2 cellular contexts compared by ENCODE assay signal in genomic region chr1:8083739-8084484, GRCh38.
TF ChIP-seq lines count a peak whose summit lies in the region.

No MANE protein-coding gene starts in this region.

TF ChIP-seq in IMR-90, 13 proteins besides CTCF, POLR2A, EP300 and RAD21:
- TF ChIP-seq CHD1 (IDR thresholded peaks at IDR 0.05; ENCODE audit: low read depth, low read length) (no peak), NFE2L2 (IDR thresholded peaks at IDR 0.05; ENCODE audit: low read depth, low read length) (no peak), ELK1 (IDR thresholded peaks at IDR 0.05; ENCODE audit: borderline replicate concordance, low read depth, low read length) (no peak), RCOR1 (IDR thresholded peaks at IDR 0.05; ENCODE audit: insufficient replicate concordance, low read length) (no peak), FOS (IDR thresholded peaks at IDR 0.05; ENCODE audit: low read depth, low read length) (peak; percentile 55; the same call in 1 of the 2 replicates), USF2 (IDR thresholded peaks at IDR 0.05; ENCODE audit: low read depth, low read length) (no peak), BHLHE40 (IDR thresholded peaks at IDR 0.05; ENCODE audit: low read depth, low read length) (no peak), SMC3 (IDR thresholded peaks at IDR 0.05; ENCODE audit: low read depth, low read length) (no peak), CEBPB (IDR thresholded peaks at IDR 0.05; ENCODE audit: low read depth, low read length) (peak; percentile 87)

TF ChIP-seq in HepG2, 621 proteins besides CTCF, POLR2A, EP300 and RAD21 (continues in another document):
- TF ChIP-seq ZNF776 (CRISPR knock-in tag; IDR thresholded peaks at IDR 0.05) = no peak
- peak; percentile 94 for TF ChIP-seq ERF (CRISPR knock-in tag; IDR thresholded peaks at IDR 0.05)
- no peak for TF ChIP-seq PAF1 (CRISPR knock-in tag; IDR thresholded peaks at IDR 0.05)
- no peak for TF ChIP-seq PAWR (CRISPR knock-in tag; IDR thresholded peaks at IDR 0.05; ENCODE audit: borderline replicate concordance)
- TF ChIP-seq ELF3 (CRISPR knock-in tag; IDR thresholded peaks at IDR 0.05) = peak; percentile 94
- TF ChIP-seq PHF21A (CRISPR knock-in tag; IDR thresholded peaks at IDR 0.05) = peak; percentile 83
- TF ChIP-seq ASH2L (IDR thresholded peaks at IDR 0.05; ENCODE audit: insufficient read length, low read depth, low read length) = no peak
- TF ChIP-seq KDM1A (CRISPR knock-in tag; IDR thresholded peaks at IDR 0.05) = peak; percentile 40; the same call in 1 of the 2 replicates
- no peak for TF ChIP-seq ZBTB7A (CRISPR knock-in tag; IDR thresholded peaks at IDR 0.05)
- TF ChIP-seq POGZ (CRISPR knock-in tag; IDR thresholded peaks at IDR 0.05) = peak; percentile 76; the same call in 1 of the 2 replicates
- no peak for TF ChIP-seq ZNF274 (CRISPR knock-in tag; IDR thresholded peaks at IDR 0.05)
- peak; percentile 75 for TF ChIP-seq ZFX (CRISPR knock-in tag; IDR thresholded peaks at IDR 0.05; ENCODE audit: low read depth)
- TF ChIP-seq SOX6 (IDR thresholded peaks at IDR 0.05) = no peak
- peak; percentile 98 for TF ChIP-seq SOX6 (CRISPR knock-in tag; IDR thresholded peaks at IDR 0.05)
- peak; percentile 98 for TF ChIP-seq ARID5B (CRISPR knock-in tag; IDR thresholded peaks at IDR 0.05)
- peak; percentile 83; the same call in 1 of the 2 replicates for TF ChIP-seq ZNF281 (CRISPR knock-in tag; IDR thresholded peaks at IDR 0.05; ENCODE audit: borderline replicate concordance)
- no peak for TF ChIP-seq ZNF770 (CRISPR knock-in tag; IDR thresholded peaks at IDR 0.05)
- TF ChIP-seq SKIL (CRISPR knock-in tag; IDR thresholded peaks at IDR 0.05; ENCODE audit: borderline replicate concordance) = peak; percentile 75; the same call in 1 of the 2 replicates
- no peak for TF ChIP-seq MAF1 (CRISPR knock-in tag; IDR thresholded peaks at IDR 0.05; ENCODE audit: borderline replicate concordance)
- TF ChIP-seq CCDC6 (CRISPR knock-in tag; IDR thresholded peaks at IDR 0.05) = peak; percentile 51; the same call in 1 of the 2 replicates
- no peak for TF ChIP-seq FUBP1 (CRISPR knock-in tag; IDR thresholded peaks at IDR 0.05; ENCODE audit: borderline replicate concordance)
- TF ChIP-seq HOMEZ (CRISPR knock-in tag; IDR thresholded peaks at IDR 0.05; ENCODE audit: low read depth) = peak; percentile 73
- peak; percentile 70; the same call in 1 of the 2 replicates for TF ChIP-seq ZNF800 (CRISPR knock-in tag; IDR thresholded peaks at IDR 0.05)
- peak; percentile 91 for TF ChIP-seq TFE3 (CRISPR knock-in tag; IDR thresholded peaks at IDR 0.05)
- peak; percentile 31; the same call in 1 of the 2 replicates for TF ChIP-seq NR2C2 (CRISPR knock-in tag; IDR thresholded peaks at IDR 0.05; ENCODE audit: borderline replicate concordance)
